In the genomic region with DNA sequence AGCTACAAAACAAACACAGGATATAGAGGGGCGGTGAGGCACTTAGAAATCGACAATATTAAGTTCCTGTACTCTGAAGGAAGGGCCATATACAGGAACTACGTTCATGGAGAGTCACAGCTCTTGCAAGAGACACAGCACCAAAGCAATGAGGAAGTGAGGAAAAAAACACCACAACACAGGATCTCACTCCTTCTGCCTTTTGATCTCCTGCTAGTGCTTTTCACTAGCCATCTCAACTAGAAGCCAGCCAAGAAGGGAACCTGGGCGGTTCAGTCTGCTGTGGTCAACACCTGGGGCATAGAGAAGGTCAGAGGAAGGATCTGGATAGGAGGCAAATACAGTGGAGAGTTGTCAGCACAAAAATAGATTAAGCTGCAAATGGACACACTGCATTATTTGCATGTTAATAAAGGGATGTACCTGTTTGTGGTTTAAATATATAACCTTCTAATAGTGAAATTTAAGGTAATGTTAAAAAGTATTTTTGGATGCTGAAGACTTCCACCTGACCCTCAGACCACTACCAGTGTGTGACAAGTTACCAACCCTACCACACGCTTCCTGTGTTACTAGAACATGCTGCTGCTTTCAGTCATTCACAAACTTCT, we compare ENCODE assay signal across 8 cellular contexts.
DNase-seq lines count a peak whose midpoint lies in the region; ATAC-seq, FAIRE-seq and TF ChIP-seq lines count a peak whose summit lies in the region.

No MANE protein-coding gene starts in this region.

- H3K27me3 Mint-ChIP-seq in Calu3 (ENCODE audit: unreplicated experiment) = peaks cover 39% of the 10 kb centered on the region

- H3K36me3 Mint-ChIP-seq in Calu3 (ENCODE audit: insufficient read depth, unreplicated experiment) = no peaks in the 10 kb centered on the region

- no peak for TF ChIP-seq POLR2A in H54 (IDR thresholded peaks at IDR 0.05; ENCODE audit: low read depth, low read length)

- intact Hi-C loops in Calu3 (cut with micrococcal nuclease; ENCODE audit: unreplicated experiment) = no loop called here

- peak; percentile 23 for DNase-seq in activated gamma-delta T cell treated with Interleukin-2 at 50 U/mL for 16 hours
- DNase-seq in activated gamma-delta T cell (lab: John Stamatoyannopoulos, UW) = no peak
- peak; percentile 66 for DNase-seq in OCI-M1 (lab: John Stamatoyannopoulos, UW)
- DNase-seq in globus pallidus (ENCODE audit: low spot score) = peak; percentile 31
- no peak for DNase-seq in H54 (ENCODE audit: insufficient read length, low spot score)
- DNase-seq in NCI-H1417 treated with DMSO at 0.1 percent for 48 hours (lab: John Stamatoyannopoulos, UW) = no peak
- no peak for DNase-seq in Calu3

- no peak for FAIRE-seq in H54 (lab: Jason Lieb, UNC)

- no peak overlapping the region for H3K4me3 Mint-ChIP-seq in Calu3 (ENCODE audit: low read depth, unreplicated experiment)

- no peaks in the 10 kb centered on the region for H3K4me1 Mint-ChIP-seq in Calu3 (ENCODE audit: low read depth, unreplicated experiment)

- no peak for TF ChIP-seq CTCF in Calu3 (IDR thresholded peaks at IDR 0.05; ENCODE audit: unreplicated experiment)

- no peaks in the 10 kb centered on the region for H3K9me3 Mint-ChIP-seq in Calu3 (ENCODE audit: low read depth, unreplicated experiment)

- ATAC-seq in HG02885 (IDR thresholded peaks at IDR 0.05; ENCODE audit: poor library complexity, unreplicated experiment) = peak; percentile 88

- CTCF ChIA-PET in Calu3 (lab: Charles Lee) = no interaction called here

- H3K27ac Mint-ChIP-seq in Calu3 (ENCODE audit: unreplicated experiment) = no peak overlapping the region

- no TSS peak for BruUV-seq in Calu3 (replicated peaks; lab: Mats Ljungman, UMichigan)

Comparison
In these comparisons a context has a peak if more than half of its experiments do, and no peak if none do; other contexts are left out.
1. DNase-seq: peak in activated gamma-delta T cell treated with Interleukin-2 at 50 U/mL for 16 hours (single experiment), OCI-M1 (single experiment) and globus pallidus (single experiment); none in activated gamma-delta T cell (single experiment), H54 (single experiment), NCI-H1417 treated with DMSO at 0.1 percent for 48 hours (single experiment) and Calu3 (single experiment).